17 cellular contexts compared by ENCODE assay signal in the genomic region with DNA sequence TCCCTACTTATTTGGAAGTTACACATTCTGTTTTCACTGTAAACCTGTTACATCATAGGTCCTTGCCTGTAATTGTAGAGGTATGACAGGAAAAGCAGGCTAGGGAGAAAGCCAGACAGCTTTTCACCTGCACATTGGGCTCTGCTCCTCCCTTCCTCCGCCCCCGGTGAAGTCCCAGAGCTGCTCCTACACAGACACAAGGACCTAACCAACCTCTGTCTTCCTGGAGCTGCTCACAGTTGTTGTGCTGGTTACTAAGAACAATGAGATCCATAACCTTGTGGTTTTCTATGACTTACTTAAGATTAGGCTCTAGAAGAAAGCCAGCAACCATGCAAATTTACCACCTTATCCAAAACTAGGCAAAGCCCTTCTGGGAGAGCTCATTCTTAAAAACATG.
"Had no signal": no experiment of that assay in that cellular context is flagged by ENCODE, and none has a peak within 500 bp of the region (broad histone marks: within the 10 kb centered on the region; RNA-seq: fewer than 3 reads in every experiment).

No MANE protein-coding gene starts in this region.

- H3K27me3 ChIP-seq: heart left ventricle, sigmoid colon, upper lobe of left lung had no signal

- H3K9me3 ChIP-seq: heart left ventricle, left ventricle myocardium inferior, sigmoid colon, upper lobe of left lung had no signal

- H3K4me1 Mint-ChIP-seq: activated B cell treated with CpG ODN at 0.5 μM for 24 hours, nephron progenitor cell had no signal

- H3K27me3 Mint-ChIP-seq: activated B cell treated with CpG ODN at 0.5 μM for 24 hours; activated naive CD8-positive, alpha-beta T cell treated with anti-CD3 and anti-CD28 coated beads for 36 hours; effector memory CD8-positive, alpha-beta T cell; stimulated activated naive CD8-positive, alpha-beta T cell treated with anti-CD3 and anti-CD28 coated beads, Interleukin-15, Interleukin-2, amounts not matched to agents 100 ng/mL and 50 ng/mL, for 24 hours had no signal

- H3K27ac ChIP-seq: heart left ventricle, left ventricle myocardium inferior, sigmoid colon, upper lobe of left lung had no signal

- H3K4me3 Mint-ChIP-seq: activated B cell treated with CpG ODN at 0.5 μM for 24 hours; activated naive CD8-positive, alpha-beta T cell treated with anti-CD3 and anti-CD28 coated beads for 36 hours; activated T-cell treated with anti-CD3 and anti-CD28 coated beads, Interleukin-2, amount 50 U/mL, for 24 hours; effector memory CD8-positive, alpha-beta T cell; nephron progenitor cell; stimulated activated naive CD8-positive, alpha-beta T cell treated with anti-CD3 and anti-CD28 coated beads, Interleukin-15, Interleukin-2, amounts not matched to agents 100 ng/mL and 50 ng/mL, for 24 hours; T-helper 1 cell treated with Interleukin-12 subunit alpha and Interleukin-12 subunit beta and Interleukin-4 antibody, amounts not matched to agents 30 μg/mL and 1 μg/mL, for 36 hours had no signal

- H3K27ac Mint-ChIP-seq: activated B cell treated with CpG ODN at 0.5 μM for 24 hours; activated naive CD8-positive, alpha-beta T cell treated with anti-CD3 and anti-CD28 coated beads for 36 hours; activated T-cell treated with anti-CD3 and anti-CD28 coated beads, Interleukin-2, amount 50 U/mL, for 24 hours; effector memory CD8-positive, alpha-beta T cell; nephron progenitor cell; stimulated activated naive CD8-positive, alpha-beta T cell treated with anti-CD3 and anti-CD28 coated beads, Interleukin-15, Interleukin-2, amounts not matched to agents 100 ng/mL and 50 ng/mL, for 24 hours; T-helper 1 cell treated with Interleukin-12 subunit alpha and Interleukin-12 subunit beta and Interleukin-4 antibody, amounts not matched to agents 30 μg/mL and 1 μg/mL, for 36 hours had no signal

- H3K4me1 ChIP-seq: heart left ventricle, left ventricle myocardium inferior, sigmoid colon, upper lobe of left lung had no signal

- H3K9me3 Mint-ChIP-seq: activated B cell treated with CpG ODN at 0.5 μM for 24 hours; activated naive CD8-positive, alpha-beta T cell treated with anti-CD3 and anti-CD28 coated beads for 36 hours; activated T-cell treated with anti-CD3 and anti-CD28 coated beads, Interleukin-2, amount 50 U/mL, for 24 hours; effector memory CD8-positive, alpha-beta T cell; stimulated activated naive CD8-positive, alpha-beta T cell treated with anti-CD3 and anti-CD28 coated beads, Interleukin-15, Interleukin-2, amounts not matched to agents 100 ng/mL and 50 ng/mL, for 24 hours; T-helper 1 cell treated with Interleukin-12 subunit alpha and Interleukin-12 subunit beta and Interleukin-4 antibody, amounts not matched to agents 30 μg/mL and 1 μg/mL, for 36 hours had no signal

- H3K4me3 ChIP-seq: heart left ventricle, left ventricle myocardium inferior, sigmoid colon, upper lobe of left lung had no signal

- ATAC-seq: effector memory CD8-positive, alpha-beta T cell; heart left ventricle had no signal

- DNase-seq: activated B cell treated with CpG ODN at 0.5 μM for 24 hours; activated CD4-positive, alpha-beta T cell treated with anti-CD3 and anti-CD28 coated beads, Interleukin-2, amount 50 U/mL, for 4 hours; activated gamma-delta T cell treated with Interleukin-2 at 50 U/mL for 16 hours; activated naive CD8-positive, alpha-beta T cell treated with anti-CD3 and anti-CD28 coated beads for 36 hours; activated T-cell treated with anti-CD3 and anti-CD28 coated beads, Interleukin-2, amount 50 U/mL, for 24 hours; aorta; central memory CD4-positive, alpha-beta T cell; effector memory CD8-positive, alpha-beta T cell; heart left ventricle; left ventricle myocardium inferior; mesenchymal stem cell; nephron progenitor cell; sigmoid colon; stimulated activated CD4-positive, alpha-beta T cell treated with anti-CD3 and anti-CD28 coated beads, Interleukin-4, amount 100 ng/mL, for 1 hour; upper lobe of left lung had no signal
